ENCODE assay signal across 8 cellular contexts in the genomic region with DNA sequence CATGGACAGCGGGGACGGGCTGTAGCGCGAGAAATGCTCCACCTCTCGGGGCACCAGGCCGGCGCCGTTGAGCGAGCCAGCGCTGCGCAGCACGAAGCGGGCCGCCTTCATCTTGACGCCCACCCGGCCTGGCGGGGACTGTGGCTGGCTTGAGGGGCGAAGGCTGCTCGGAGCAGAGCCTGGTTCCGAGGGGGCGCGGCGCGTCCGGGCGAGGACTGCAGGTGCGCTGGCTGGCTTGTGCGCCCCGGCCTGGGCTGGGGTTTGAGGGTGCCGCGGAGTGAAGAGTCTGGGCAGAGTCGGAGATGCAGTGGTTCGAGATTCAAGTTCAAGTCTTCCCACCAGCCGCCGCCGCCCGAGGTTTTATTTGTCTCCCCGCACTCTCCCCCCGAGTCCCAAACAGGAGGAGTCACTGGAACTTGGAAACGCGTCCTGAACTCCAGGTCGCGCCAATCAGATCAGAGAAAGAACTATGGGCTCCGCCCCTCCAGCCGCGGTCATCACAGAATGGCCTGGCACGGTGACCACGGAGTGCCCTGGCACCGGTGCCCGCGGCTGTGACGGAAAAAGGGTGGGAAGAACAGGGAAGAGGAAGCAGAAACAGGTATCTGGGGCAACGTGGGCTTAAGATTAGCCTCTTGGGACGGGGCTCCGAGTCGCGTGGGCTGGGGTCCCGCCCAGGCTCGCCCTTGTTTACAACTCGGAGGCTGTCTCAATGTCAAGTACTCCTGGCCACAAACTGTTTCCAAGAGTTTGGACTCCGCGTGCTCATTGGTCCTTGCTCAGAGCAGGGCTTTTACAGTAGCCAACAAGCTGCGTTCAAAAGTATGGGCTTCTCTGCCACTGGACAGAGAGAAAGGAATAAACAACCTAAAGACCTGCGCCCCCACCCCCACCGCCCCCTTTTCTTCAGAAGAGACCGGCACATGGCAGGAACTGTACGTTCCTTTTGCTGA.
DNase-seq lines count a peak whose midpoint lies in the region; ATAC-seq lines count a peak whose summit lies in the region.

Gene PDK4 (minus strand): TSS at position 334 of the 953 bp plus-strand sequence. CDS start 223 bp downstream, at position 111.

- no peaks in the 10 kb centered on the region for H3K4me1 ChIP-seq in ES-I3 (ENCODE audit: insufficient read depth, low read length)
- peaks cover 14% of the 10 kb centered on the region for H3K4me1 ChIP-seq in rectal smooth muscle tissue (ENCODE audit: control insufficient read depth, insufficient read depth, low read length)

- DNase-seq in NCI-H226, result peak; percentile 1
- peak; percentile 37 to 95 (median 87) for DNase-seq in caudate nucleus (lab: John Stamatoyannopoulos, UW)
- peak; percentile 73 for DNase-seq in iPS-NIHi11 (ENCODE audit: low spot score)
- no peak for DNase-seq in NK-92 treated with Interleukin-12 subunit alpha and Interleukin-12 subunit beta, amount 100 ng/mL, for 24 hours (lab: John Stamatoyannopoulos, UW)
- no peak for DNase-seq in NCI-H2107 (lab: John Stamatoyannopoulos, UW)

- H3K27ac ChIP-seq in caudate nucleus (ENCODE audit: low read depth, low read length) (peak within 1 kb of the TSS; percentile 93), rectal smooth muscle tissue (ENCODE audit: low read depth, low read length) (peak within 1 kb of the TSS; percentile 99)

- ATAC-seq in GM19452 (IDR thresholded peaks at IDR 0.05; ENCODE audit: unreplicated experiment), result no peak

- no peaks in the 10 kb centered on the region for H3K27me3 ChIP-seq in rectal smooth muscle tissue (ENCODE audit: control insufficient read depth, insufficient read depth, low read length)

- peak within 1 kb of the TSS; percentile 87 for H3K9ac ChIP-seq in ES-I3 (ENCODE audit: low read depth, low read length)
- peak within 1 kb of the TSS; percentile 96 for H3K9ac ChIP-seq in rectal smooth muscle tissue (ENCODE audit: low read length)

- no peaks in the 10 kb centered on the region for H3K36me3 ChIP-seq in ES-I3 (ENCODE audit: insufficient read depth, low read length)
- H3K36me3 ChIP-seq in rectal smooth muscle tissue (ENCODE audit: control insufficient read depth, insufficient read depth, low read length), result peaks cover 2% of the 10 kb centered on the region

- no peaks in the 10 kb centered on the region for H3K9me3 ChIP-seq in ES-I3 (ENCODE audit: control insufficient read depth, insufficient read depth, low read length)

- peak within 1 kb of the TSS; percentile 98 for H3K4me3 ChIP-seq in rectal smooth muscle tissue (ENCODE audit: low read length)

Comparison
In these comparisons a context has a peak if more than half of its experiments do, and no peak if none do; other contexts are left out.
1. DNase-seq: peak in NCI-H226 (single experiment), caudate nucleus (61 of 61) and iPS-NIHi11 (single experiment); none in NK-92 treated with Interleukin-12 subunit alpha and Interleukin-12 subunit beta, amount 100 ng/mL, for 24 hours (single experiment) and NCI-H2107 (single experiment).